Comparison of ENCODE assay signal across 8 cellular contexts in the genomic region with DNA sequence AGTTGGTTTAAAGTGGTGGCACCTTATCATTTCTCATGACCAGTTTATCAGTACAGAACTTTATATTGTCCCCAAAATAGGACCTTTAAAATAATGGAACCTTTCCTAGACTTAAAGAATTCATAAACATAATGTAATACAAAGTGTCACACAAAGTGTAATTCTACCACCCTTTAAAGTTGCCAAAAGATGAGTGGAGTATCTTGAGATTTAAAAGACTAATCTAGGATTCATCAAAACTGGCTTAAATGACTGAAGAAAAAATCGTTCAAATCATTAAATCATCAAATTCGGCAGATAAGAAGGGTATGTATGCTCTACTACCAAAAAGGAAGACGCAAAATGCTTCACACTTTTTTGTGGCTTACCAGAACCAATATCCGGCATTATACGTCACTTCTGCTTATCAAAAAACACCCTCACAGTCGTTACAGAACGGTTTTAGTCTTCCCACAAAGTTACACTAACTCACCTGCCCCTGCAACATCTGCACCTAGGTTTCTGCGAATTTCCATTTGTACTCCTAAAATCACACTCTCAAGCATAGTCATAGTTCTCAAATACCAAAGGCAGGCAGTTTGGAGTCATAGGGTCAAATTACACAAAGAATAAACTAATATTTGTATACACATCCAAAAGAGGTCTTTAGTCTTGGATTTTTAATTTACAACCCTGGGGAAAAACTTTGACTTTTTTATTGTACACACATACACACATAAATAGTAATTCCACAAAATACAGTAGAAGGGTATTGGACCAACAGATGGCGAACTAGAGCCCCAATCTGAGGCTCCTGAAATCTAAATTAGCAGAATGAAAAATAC. TPM values are rescaled to one million over a fixed set of nuclear protein-coding genes. Genes with fewer than 3 reads are reported as not detected.
A peak's percentile ranks its signal among the peaks of the same experiment; 100 is the strongest.
DNase-seq lines count a peak whose midpoint lies in the region; ATAC-seq and FAIRE-seq lines count a peak whose summit lies in the region.

No MANE protein-coding gene starts in this region.

- peak; percentile 21 for FAIRE-seq in GM19239 (lab: Jason Lieb, UNC)
- FAIRE-seq in small intestine (lab: Jason Lieb, UNC), result no peak

- H3K4me1 ChIP-seq in BLaER1 (peaks cover 53% of the 10 kb centered on the region), NT2/D1 (ENCODE audit: insufficient read depth, insufficient read length) (no peaks in the 10 kb centered on the region), small intestine (ENCODE audit: control insufficient read depth in 2 of 2, insufficient read depth in 1 of 2, low read depth in 1 of 2, low read length in 1 of 2) (peaks cover 0 to 5% of the 10 kb centered on the region in 2 donors)

- H3K27me3 ChIP-seq in BLaER1, result no peaks in the 10 kb centered on the region
- H3K27me3 ChIP-seq in NT2/D1 (ENCODE audit: insufficient read depth, insufficient read length), result no peaks in the 10 kb centered on the region
- H3K27me3 ChIP-seq in small intestine (ENCODE audit: control insufficient read depth in 2 of 2, insufficient read depth in 2 of 2, low read length in 2 of 2), result no peaks in the 10 kb centered on the region

- H3K9ac ChIP-seq in BLaER1 (peak overlapping the region; percentile 97), NT2/D1 (ENCODE audit: insufficient read length, low read depth) (no peak overlapping the region)

- peak overlapping the region; percentile 83 for H3K4me3 Mint-ChIP-seq in activated T-helper 2 cell treated with anti-CD3 and anti-CD28 coated beads, Interferon-gamma antibody, Interleukin-2, Interleukin-4, amounts not matched to agents 10 μg/mL and 5 μg/mL and 100 μg/mL, durations not matched to agents 14 hours and 24 hours and 36 hours (ENCODE audit: low read depth)

- no peak for ATAC-seq in HG02642 (IDR thresholded peaks at IDR 0.05; ENCODE audit: poor library complexity, unreplicated experiment)

- whole genome bisulfite sequencing in small intestine, 3 donors, result 22 to 31% (median 24%) methylated on average over 9 of the region's 9 CpGs

- H3K36me3 ChIP-seq in BLaER1 (0 out of 2 replicates have a peak, but pooled peaks cover 9% of the 10 kb centered on the region), NT2/D1 (ENCODE audit: insufficient read depth, insufficient read length, low read length) (peaks cover 7% of the 10 kb centered on the region), small intestine (ENCODE audit: control insufficient read depth in 2 of 2, insufficient read depth in 2 of 2, low read length in 2 of 2) (no peaks in the 10 kb centered on the region)

- H3K27ac Mint-ChIP-seq in activated T-helper 2 cell treated with anti-CD3 and anti-CD28 coated beads, Interferon-gamma antibody, Interleukin-2, Interleukin-4, amounts not matched to agents 10 μg/mL and 5 μg/mL and 100 μg/mL, durations not matched to agents 14 hours and 24 hours and 36 hours, result peak overlapping the region; percentile 94

- H3K4me2 ChIP-seq in BLaER1, result peak overlapping the region; percentile 88

- H3K4me3 ChIP-seq in BLaER1 (peak overlapping the region; percentile 91), NT2/D1 (ENCODE audit: insufficient read length, low read depth) (peak overlapping the region; percentile 98), small intestine (ENCODE audit: low read depth in 1 of 2, low read length in 2 of 2) (peak overlapping the region in 1 of 2 donors; percentile 85)

- H3K9me3 Mint-ChIP-seq in activated T-helper 2 cell treated with anti-CD3 and anti-CD28 coated beads, Interferon-gamma antibody, Interleukin-2, Interleukin-4, amounts not matched to agents 10 μg/mL and 5 μg/mL and 100 μg/mL, durations not matched to agents 14 hours and 24 hours and 36 hours, result no peaks in the 10 kb centered on the region

- intact Hi-C loops in activated T-helper 2 cell treated with anti-CD3 and anti-CD28 coated beads, Interferon-gamma antibody, Interleukin-2, Interleukin-4, amounts not matched to agents 10 μg/mL and 5 μg/mL and 100 μg/mL, durations not matched to agents 14 hours and 24 hours and 36 hours (cut with micrococcal nuclease), result loop anchor here (1.0 to 10.0 kb wide), 7 partner anchors 38 to 880 kb away; a partner anchor contains a TSS

- H3K27ac ChIP-seq in BLaER1, result peak overlapping the region; percentile 96
- H3K27ac ChIP-seq in small intestine (ENCODE audit: low read depth in 1 of 2, low read length in 1 of 2), result peak overlapping the region; percentile 96 to 98

- peaks cover 34% of the 10 kb centered on the region for H3K36me3 Mint-ChIP-seq in activated T-helper 2 cell treated with anti-CD3 and anti-CD28 coated beads, Interferon-gamma antibody, Interleukin-2, Interleukin-4, amounts not matched to agents 10 μg/mL and 5 μg/mL and 100 μg/mL, durations not matched to agents 14 hours and 24 hours and 36 hours (ENCODE audit: low read depth)

- DNase-seq in GM19239 (ENCODE audit: insufficient read length, low spot score) (no peak), NT2/D1 (ENCODE audit: low read depth, low spot score) (no peak), hepatic stellate cell (ENCODE audit: low spot score) (peak; percentile 54), small intestine (peak; percentile 68), NCI-H187 treated with DMSO at 0.1 percent for 48 hours (lab: John Stamatoyannopoulos, UW) (no peak)
- peak; percentile 70 for DNase-seq in activated T-helper 2 cell treated with anti-CD3 and anti-CD28 coated beads, Interferon-gamma antibody, Interleukin-2, Interleukin-4, amounts not matched to agents 10 μg/mL and 5 μg/mL and 100 μg/mL, durations not matched to agents 14 hours and 24 hours and 36 hours (ENCODE audit: low spot score)

- H3K4me1 Mint-ChIP-seq in activated T-helper 2 cell treated with anti-CD3 and anti-CD28 coated beads, Interferon-gamma antibody, Interleukin-2, Interleukin-4, amounts not matched to agents 10 μg/mL and 5 μg/mL and 100 μg/mL, durations not matched to agents 14 hours and 24 hours and 36 hours (ENCODE audit: low read depth), result peaks cover 58% of the 10 kb centered on the region

- H3K27me3 Mint-ChIP-seq in activated T-helper 2 cell treated with anti-CD3 and anti-CD28 coated beads, Interferon-gamma antibody, Interleukin-2, Interleukin-4, amounts not matched to agents 10 μg/mL and 5 μg/mL and 100 μg/mL, durations not matched to agents 14 hours and 24 hours and 36 hours (ENCODE audit: low read depth), result no peaks in the 10 kb centered on the region

- H3K9me3 ChIP-seq in BLaER1, result peaks cover 4% of the 10 kb centered on the region; the same call in 1 of the 2 replicates
- peaks cover 24% of the 10 kb centered on the region for H3K9me3 ChIP-seq in NT2/D1 (ENCODE audit: insufficient read depth, low read length)
- H3K9me3 ChIP-seq in small intestine (ENCODE audit: control insufficient read depth, low read depth), result no peaks in the 10 kb centered on the region

- peaks cover 73% of the 10 kb centered on the region for H4K20me1 ChIP-seq in BLaER1

RNA-seq across cellular contexts. Expression of a gene that starts 1.4 kb away (rescaled TPM):
- 91.5 and 93.9 TPM in 2 replicates for total RNA-seq in activated T-helper 2 cell treated with anti-CD3 and anti-CD28 coated beads, Interferon-gamma antibody, Interleukin-2, Interleukin-4, amounts not matched to agents 10 μg/mL and 5 μg/mL and 100 μg/mL, durations not matched to agents 14 hours and 24 hours and 36 hours
- polyA plus RNA-seq in small intestine, result 10 to 100 TPM; 12.7 to 24.2 (median 16.2) TPM

Comparison
In these comparisons a context has a peak if more than half of its experiments do, and no peak if none do; other contexts are left out.
1. DNase-seq: peak in activated T-helper 2 cell treated with anti-CD3 and anti-CD28 coated beads, Interferon-gamma antibody, Interleukin-2, Interleukin-4, amounts not matched to agents 10 μg/mL and 5 μg/mL and 100 μg/mL, durations not matched to agents 14 hours and 24 hours and 36 hours (single experiment), hepatic stellate cell (single experiment) and small intestine (single experiment); none in GM19239 (single experiment), NT2/D1 (single experiment) and NCI-H187 treated with DMSO at 0.1 percent for 48 hours (single experiment).